Comparison of ENCODE assay signal across 1 cellular context in genomic region chr3:72143322-72143721, GRCh38.
TF ChIP-seq lines count a peak whose summit lies in the region.

No MANE protein-coding gene starts in this region.

TF ChIP-seq in K562, 482 proteins besides CTCF, POLR2A, EP300 and RAD21 (continued from another document and continues in another):
- TF ChIP-seq DMBX1 (CRISPR knock-in tag; IDR thresholded peaks at IDR 0.05; ENCODE audit: borderline replicate concordance) (peak; percentile 90), EGR1 (conservative IDR thresholded peaks at IDR 0.05) (0 out of 2 replicates have a peak, but pooled peaks have one; percentile 15), HBP1 (CRISPR knock-in tag; IDR thresholded peaks at IDR 0.05) (no peak), ILF3 (IDR thresholded peaks at IDR 0.05; ENCODE audit: borderline replicate concordance) (no peak), LARP7 (IDR thresholded peaks at IDR 0.05) (no peak), ZNF24 (IDR thresholded peaks at IDR 0.05) (peak; percentile 98), MEF2D (tag; conservative IDR thresholded peaks at IDR 0.05; ENCODE audit: low read depth) (0 out of 2 replicates have a peak, but pooled peaks have one; percentile 24), ZBTB5 (IDR thresholded peaks at IDR 0.05) (no peak), KHSRP (IDR thresholded peaks at IDR 0.05) (no peak), ZFP30 (CRISPR knock-in tag; IDR thresholded peaks at IDR 0.05; ENCODE audit: borderline replicate concordance) (no peak), SRSF3 (IDR thresholded peaks at IDR 0.05; ENCODE audit: insufficient read depth, low read length) (no peak), PCBP2 (IDR thresholded peaks at IDR 0.05; ENCODE audit: low read depth, low read length, poor library complexity, severe bottlenecking) (no peak), DEAF1 (CRISPR knock-in tag; IDR thresholded peaks at IDR 0.05) (0 out of 2 replicates have a peak, but pooled peaks have one; percentile 28), BDP1 (IDR thresholded peaks at IDR 0.05; ENCODE audit: insufficient read depth, insufficient read length) (no peak), RCOR1 (IDR thresholded peaks at IDR 0.05; ENCODE audit: borderline replicate concordance in 1 of 2, low read depth in 2 of 2, low read length in 2 of 2) (peak in 1 of 2 experiments; percentile 84; a peak in 2 of 4 replicates), ZNF408 (CRISPR knock-in tag; IDR thresholded peaks at IDR 0.05; ENCODE audit: low read depth) (no peak), ZNF561 (CRISPR knock-in tag; conservative IDR thresholded peaks at IDR 0.05) (no peak), RFX1 (IDR thresholded peaks at IDR 0.05) (no peak), CTBP1 (IDR thresholded peaks at IDR 0.05; ENCODE audit: borderline replicate concordance) (0 out of 2 replicates have a peak, but pooled peaks have one; percentile 18), BRCA1 (IDR thresholded peaks at IDR 0.05) (no peak), BRCA1 (CRISPR knock-in tag; IDR thresholded peaks at IDR 0.05) (no peak), ZNF699 (CRISPR knock-in tag; IDR thresholded peaks at IDR 0.05; ENCODE audit: insufficient replicate concordance) (no peak), NR4A1 (CRISPR knock-in tag; IDR thresholded peaks at IDR 0.05) (no peak), NR4A1 (tag; IDR thresholded peaks at IDR 0.05) (no peak), CREM (IDR thresholded peaks at IDR 0.05; ENCODE audit: low read depth) (no peak), ATF3 (IDR thresholded peaks at IDR 0.05) (peak; percentile 82), ATF3 (CRISPR knock-in tag; conservative IDR thresholded peaks at IDR 0.05) (no peak), ZBTB1 (CRISPR knock-in tag; IDR thresholded peaks at IDR 0.05; ENCODE audit: borderline replicate concordance, low read depth) (no peak), CBX2 (IDR thresholded peaks at IDR 0.05; ENCODE audit: insufficient read depth, low read length, poor library complexity, severe bottlenecking) (no peak), SNRNP70 (optimal IDR thresholded peaks at IDR 0.05; ENCODE audit: low read depth, low read length) (no peak), SIRT6 (IDR thresholded peaks at IDR 0.05; ENCODE audit: low read depth, low read length) (no peak), RUNX1 (IDR thresholded peaks at IDR 0.05; ENCODE audit: low read depth) (no peak), C11orf30 (IDR thresholded peaks at IDR 0.05; ENCODE audit: low read depth) (peak; percentile 79), FOXA3 (CRISPR knock-in tag; conservative IDR thresholded peaks at IDR 0.05 in 1 of 2, IDR thresholded peaks at IDR 0.05 in 1 of 2) (peak; percentile 90 to 91), FOXK2 (conservative IDR thresholded peaks at IDR 0.05 in 1 of 2, IDR thresholded peaks at IDR 0.05 in 1 of 2; ENCODE audit: low read depth in 2 of 2) (peak; percentile 61 to 62; a peak in 2 of 4 replicates), ZNF212 (CRISPR knock-in tag; IDR thresholded peaks at IDR 0.05) (no peak), CHD1 (IDR thresholded peaks at IDR 0.05; ENCODE audit: low read length) (no peak), ZNF583 (CRISPR knock-in tag; IDR thresholded peaks at IDR 0.05) (peak; percentile 78), FOS (IDR thresholded peaks at IDR 0.05; ENCODE audit: extremely low read depth, insufficient read length) (peak; percentile 14), PCBP1 (IDR thresholded peaks at IDR 0.05; ENCODE audit: low read depth, low read length, poor library complexity, severe bottlenecking) (no peak), RBM22 (IDR thresholded peaks at IDR 0.05; ENCODE audit: low read depth, low read length, poor library complexity, severe bottlenecking) (no peak), ARID2 (IDR thresholded peaks at IDR 0.05) (no peak), CREB1 (IDR thresholded peaks at IDR 0.05) (no peak), CREB1 (CRISPR knock-in tag; IDR thresholded peaks at IDR 0.05) (0 out of 2 replicates have a peak, but pooled peaks have one; percentile 27), GABPA (tag; conservative IDR thresholded peaks at IDR 0.05; ENCODE audit: low read depth) (no peak), PHB2 (IDR thresholded peaks at IDR 0.05; ENCODE audit: low read depth) (no peak), PHB (CRISPR knock-in tag; IDR thresholded peaks at IDR 0.05) (no peak)
- TF ChIP-seq, protein P1, sequence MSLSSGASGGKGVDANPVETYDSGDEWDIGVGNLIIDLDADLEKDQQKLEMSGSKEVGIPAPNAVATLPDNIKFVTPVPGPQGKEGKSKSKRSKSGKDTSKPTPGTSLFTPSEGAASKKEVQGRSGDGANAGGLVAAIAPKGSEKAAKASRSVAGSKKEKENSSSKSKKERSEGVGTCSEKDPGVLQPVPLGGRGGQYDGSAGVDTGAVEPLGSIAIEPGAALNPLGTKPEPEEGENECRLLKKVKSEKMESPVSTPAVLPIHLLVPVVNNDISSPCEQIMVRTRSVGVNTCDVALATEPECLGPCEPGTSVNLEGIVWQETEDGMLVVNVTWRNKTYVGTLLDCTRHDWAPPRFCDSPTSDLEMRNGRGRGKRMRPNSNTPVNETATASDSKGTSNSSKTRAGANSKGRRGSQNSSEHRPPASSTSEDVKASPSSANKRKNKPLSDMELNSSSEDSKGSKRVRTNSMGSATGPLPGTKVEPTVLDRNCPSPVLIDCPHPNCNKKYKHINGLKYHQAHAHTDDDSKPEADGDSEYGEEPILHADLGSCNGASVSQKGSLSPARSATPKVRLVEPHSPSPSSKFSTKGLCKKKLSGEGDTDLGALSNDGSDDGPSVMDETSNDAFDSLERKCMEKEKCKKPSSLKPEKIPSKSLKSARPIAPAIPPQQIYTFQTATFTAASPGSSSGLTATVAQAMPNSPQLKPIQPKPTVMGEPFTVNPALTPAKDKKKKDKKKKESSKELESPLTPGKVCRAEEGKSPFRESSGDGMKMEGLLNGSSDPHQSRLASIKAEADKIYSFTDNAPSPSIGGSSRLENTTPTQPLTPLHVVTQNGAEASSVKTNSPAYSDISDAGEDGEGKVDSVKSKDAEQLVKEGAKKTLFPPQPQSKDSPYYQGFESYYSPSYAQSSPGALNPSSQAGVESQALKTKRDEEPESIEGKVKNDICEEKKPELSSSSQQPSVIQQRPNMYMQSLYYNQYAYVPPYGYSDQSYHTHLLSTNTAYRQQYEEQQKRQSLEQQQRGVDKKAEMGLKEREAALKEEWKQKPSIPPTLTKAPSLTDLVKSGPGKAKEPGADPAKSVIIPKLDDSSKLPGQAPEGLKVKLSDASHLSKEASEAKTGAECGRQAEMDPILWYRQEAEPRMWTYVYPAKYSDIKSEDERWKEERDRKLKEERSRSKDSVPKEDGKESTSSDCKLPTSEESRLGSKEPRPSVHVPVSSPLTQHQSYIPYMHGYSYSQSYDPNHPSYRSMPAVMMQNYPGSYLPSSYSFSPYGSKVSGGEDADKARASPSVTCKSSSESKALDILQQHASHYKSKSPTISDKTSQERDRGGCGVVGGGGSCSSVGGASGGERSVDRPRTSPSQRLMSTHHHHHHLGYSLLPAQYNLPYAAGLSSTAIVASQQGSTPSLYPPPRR (CRISPR knock-in tag; IDR thresholded peaks at IDR 0.05; ENCODE audit: borderline replicate concordance), result no peak
- TF ChIP-seq, protein P2, sequence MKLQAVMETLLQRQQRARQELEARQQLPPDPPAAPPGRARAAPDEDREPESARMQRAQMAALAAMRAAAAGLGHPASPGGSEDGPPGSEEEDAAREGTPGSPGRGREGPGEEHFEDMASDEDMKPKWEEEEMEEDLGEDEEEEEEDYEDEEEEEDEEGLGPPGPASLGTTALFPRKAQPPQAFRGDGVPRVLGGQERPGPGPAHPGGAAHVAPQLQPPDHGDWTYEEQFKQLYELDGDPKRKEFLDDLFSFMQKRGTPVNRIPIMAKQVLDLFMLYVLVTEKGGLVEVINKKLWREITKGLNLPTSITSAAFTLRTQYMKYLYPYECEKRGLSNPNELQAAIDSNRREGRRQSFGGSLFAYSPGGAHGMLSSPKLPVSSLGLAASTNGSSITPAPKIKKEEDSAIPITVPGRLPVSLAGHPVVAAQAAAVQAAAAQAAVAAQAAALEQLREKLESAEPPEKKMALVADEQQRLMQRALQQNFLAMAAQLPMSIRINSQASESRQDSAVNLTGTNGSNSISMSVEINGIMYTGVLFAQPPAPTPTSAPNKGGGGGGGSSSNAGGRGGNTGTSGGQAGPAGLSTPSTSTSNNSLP (IDR thresholded peaks at IDR 0.05; ENCODE audit: borderline replicate concordance, low read depth, low read length), result no peak
- TF ChIP-seq, protein P3, sequence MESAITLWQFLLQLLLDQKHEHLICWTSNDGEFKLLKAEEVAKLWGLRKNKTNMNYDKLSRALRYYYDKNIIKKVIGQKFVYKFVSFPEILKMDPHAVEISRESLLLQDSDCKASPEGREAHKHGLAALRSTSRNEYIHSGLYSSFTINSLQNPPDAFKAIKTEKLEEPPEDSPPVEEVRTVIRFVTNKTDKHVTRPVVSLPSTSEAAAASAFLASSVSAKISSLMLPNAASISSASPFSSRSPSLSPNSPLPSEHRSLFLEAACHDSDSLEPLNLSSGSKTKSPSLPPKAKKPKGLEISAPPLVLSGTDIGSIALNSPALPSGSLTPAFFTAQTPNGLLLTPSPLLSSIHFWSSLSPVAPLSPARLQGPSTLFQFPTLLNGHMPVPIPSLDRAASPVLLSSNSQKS (CRISPR knock-in tag; IDR thresholded peaks at IDR 0.05), result no peak
- TF ChIP-seq, protein P4, sequence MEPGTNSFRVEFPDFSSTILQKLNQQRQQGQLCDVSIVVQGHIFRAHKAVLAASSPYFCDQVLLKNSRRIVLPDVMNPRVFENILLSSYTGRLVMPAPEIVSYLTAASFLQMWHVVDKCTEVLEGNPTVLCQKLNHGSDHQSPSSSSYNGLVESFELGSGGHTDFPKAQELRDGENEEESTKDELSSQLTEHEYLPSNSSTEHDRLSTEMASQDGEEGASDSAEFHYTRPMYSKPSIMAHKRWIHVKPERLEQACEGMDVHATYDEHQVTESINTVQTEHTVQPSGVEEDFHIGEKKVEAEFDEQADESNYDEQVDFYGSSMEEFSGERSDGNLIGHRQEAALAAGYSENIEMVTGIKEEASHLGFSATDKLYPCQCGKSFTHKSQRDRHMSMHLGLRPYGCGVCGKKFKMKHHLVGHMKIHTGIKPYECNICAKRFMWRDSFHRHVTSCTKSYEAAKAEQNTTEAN (CRISPR knock-in tag; IDR thresholded peaks at IDR 0.05), result no peak
- TF ChIP-seq, protein P5, sequence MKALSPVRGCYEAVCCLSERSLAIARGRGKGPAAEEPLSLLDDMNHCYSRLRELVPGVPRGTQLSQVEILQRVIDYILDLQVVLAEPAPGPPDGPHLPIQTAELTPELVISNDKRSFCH (CRISPR knock-in tag; IDR thresholded peaks at IDR 0.05), result no peak
- TF ChIP-seq, protein P5 (tag; IDR thresholded peaks at IDR 0.05), result peak; percentile 57
